Comparison of ENCODE assay signal across 1 cellular context in genomic region chr4:2497931-2498330, GRCh38.
TF ChIP-seq lines count a peak whose summit lies in the region.

No MANE protein-coding gene starts in this region.

TF ChIP-seq in HepG2, 621 proteins besides CTCF, POLR2A, EP300 and RAD21 (continued from another document):
- TF ChIP-seq, protein P1, sequence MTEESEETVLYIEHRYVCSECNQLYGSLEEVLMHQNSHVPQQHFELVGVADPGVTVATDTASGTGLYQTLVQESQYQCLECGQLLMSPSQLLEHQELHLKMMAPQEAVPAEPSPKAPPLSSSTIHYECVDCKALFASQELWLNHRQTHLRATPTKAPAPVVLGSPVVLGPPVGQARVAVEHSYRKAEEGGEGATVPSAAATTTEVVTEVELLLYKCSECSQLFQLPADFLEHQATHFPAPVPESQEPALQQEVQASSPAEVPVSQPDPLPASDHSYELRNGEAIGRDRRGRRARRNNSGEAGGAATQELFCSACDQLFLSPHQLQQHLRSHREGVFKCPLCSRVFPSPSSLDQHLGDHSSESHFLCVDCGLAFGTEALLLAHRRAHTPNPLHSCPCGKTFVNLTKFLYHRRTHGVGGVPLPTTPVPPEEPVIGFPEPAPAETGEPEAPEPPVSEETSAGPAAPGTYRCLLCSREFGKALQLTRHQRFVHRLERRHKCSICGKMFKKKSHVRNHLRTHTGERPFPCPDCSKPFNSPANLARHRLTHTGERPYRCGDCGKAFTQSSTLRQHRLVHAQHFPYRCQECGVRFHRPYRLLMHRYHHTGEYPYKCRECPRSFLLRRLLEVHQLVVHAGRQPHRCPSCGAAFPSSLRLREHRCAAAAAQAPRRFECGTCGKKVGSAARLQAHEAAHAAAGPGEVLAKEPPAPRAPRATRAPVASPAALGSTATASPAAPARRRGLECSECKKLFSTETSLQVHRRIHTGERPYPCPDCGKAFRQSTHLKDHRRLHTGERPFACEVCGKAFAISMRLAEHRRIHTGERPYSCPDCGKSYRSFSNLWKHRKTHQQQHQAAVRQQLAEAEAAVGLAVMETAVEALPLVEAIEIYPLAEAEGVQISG (CRISPR knock-in tag; IDR thresholded peaks at IDR 0.05), result no peak
- TF ChIP-seq ETV5 (CRISPR knock-in tag; IDR thresholded peaks at IDR 0.05; ENCODE audit: borderline replicate concordance) (no peak), BHLHE40 (IDR thresholded peaks at IDR 0.05; ENCODE audit: low read length) (no peak), ZNF337 (CRISPR knock-in tag; IDR thresholded peaks at IDR 0.05; ENCODE audit: borderline replicate concordance, low read depth) (no peak), ZBTB42 (CRISPR knock-in tag; IDR thresholded peaks at IDR 0.05) (no peak), BCL6 (CRISPR knock-in tag; IDR thresholded peaks at IDR 0.05) (no peak), MATR3 (CRISPR knock-in tag; IDR thresholded peaks at IDR 0.05) (no peak), ZNF33A (CRISPR knock-in tag; IDR thresholded peaks at IDR 0.05; ENCODE audit: borderline replicate concordance) (no peak), REL (CRISPR knock-in tag; conservative IDR thresholded peaks at IDR 0.05) (no peak), HOMEZ (CRISPR knock-in tag; IDR thresholded peaks at IDR 0.05; ENCODE audit: low read depth) (no peak), SMARCE1 (IDR thresholded peaks at IDR 0.05; ENCODE audit: borderline replicate concordance) (no peak)
- TF ChIP-seq, protein P2, sequence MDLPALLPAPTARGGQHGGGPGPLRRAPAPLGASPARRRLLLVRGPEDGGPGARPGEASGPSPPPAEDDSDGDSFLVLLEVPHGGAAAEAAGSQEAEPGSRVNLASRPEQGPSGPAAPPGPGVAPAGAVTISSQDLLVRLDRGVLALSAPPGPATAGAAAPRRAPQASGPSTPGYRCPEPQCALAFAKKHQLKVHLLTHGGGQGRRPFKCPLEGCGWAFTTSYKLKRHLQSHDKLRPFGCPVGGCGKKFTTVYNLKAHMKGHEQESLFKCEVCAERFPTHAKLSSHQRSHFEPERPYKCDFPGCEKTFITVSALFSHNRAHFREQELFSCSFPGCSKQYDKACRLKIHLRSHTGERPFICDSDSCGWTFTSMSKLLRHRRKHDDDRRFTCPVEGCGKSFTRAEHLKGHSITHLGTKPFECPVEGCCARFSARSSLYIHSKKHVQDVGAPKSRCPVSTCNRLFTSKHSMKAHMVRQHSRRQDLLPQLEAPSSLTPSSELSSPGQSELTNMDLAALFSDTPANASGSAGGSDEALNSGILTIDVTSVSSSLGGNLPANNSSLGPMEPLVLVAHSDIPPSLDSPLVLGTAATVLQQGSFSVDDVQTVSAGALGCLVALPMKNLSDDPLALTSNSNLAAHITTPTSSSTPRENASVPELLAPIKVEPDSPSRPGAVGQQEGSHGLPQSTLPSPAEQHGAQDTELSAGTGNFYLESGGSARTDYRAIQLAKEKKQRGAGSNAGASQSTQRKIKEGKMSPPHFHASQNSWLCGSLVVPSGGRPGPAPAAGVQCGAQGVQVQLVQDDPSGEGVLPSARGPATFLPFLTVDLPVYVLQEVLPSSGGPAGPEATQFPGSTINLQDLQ (CRISPR knock-in tag; IDR thresholded peaks at IDR 0.05), result no peak
- TF ChIP-seq, protein P3, sequence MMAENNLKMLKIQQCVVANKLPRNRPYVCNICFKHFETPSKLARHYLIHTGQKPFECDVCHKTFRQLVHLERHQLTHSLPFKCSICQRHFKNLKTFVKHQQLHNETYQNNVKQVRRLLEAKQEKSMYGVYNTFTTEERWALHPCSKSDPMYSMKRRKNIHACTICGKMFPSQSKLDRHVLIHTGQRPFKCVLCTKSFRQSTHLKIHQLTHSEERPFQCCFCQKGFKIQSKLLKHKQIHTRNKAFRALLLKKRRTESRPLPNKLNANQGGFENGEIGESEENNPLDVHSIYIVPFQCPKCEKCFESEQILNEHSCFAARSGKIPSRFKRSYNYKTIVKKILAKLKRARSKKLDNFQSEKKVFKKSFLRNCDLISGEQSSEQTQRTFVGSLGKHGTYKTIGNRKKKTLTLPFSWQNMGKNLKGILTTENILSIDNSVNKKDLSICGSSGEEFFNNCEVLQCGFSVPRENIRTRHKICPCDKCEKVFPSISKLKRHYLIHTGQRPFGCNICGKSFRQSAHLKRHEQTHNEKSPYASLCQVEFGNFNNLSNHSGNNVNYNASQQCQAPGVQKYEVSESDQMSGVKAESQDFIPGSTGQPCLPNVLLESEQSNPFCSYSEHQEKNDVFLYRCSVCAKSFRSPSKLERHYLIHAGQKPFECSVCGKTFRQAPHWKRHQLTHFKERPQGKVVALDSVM (CRISPR knock-in tag; IDR thresholded peaks at IDR 0.05), result no peak
